ENCODE assay signal across 21 cellular contexts in genomic region chr11:88399171-88399570, GRCh38.
DNase-seq lines count a peak whose midpoint lies in the region; ATAC-seq and TF ChIP-seq lines count a peak whose summit lies in the region.
"Had no signal": no experiment of that assay in that cellular context is flagged by ENCODE, and none has a peak within 500 bp of the region (broad histone marks: within the 10 kb centered on the region; RNA-seq: fewer than 3 reads in every experiment).

No MANE protein-coding gene starts in this region.

- ATAC-seq in HG03097 (IDR thresholded peaks at IDR 0.05; ENCODE audit: low FRiP score, unreplicated experiment) = no peak
- ATAC-seq: GM23338, Right ventricle myocardium inferior had no signal

- H3F3A ChIP-seq in MM.1S (ENCODE audit: insufficient read depth, low read length) = 0 out of 2 replicates have a peak, but pooled peaks cover 4% of the 10 kb centered on the region

- in situ Hi-C loops in mammary epithelial cell (cut with MboI; ENCODE audit: low sequenced_read_pairs in 2 of 2) = no loop called here

- WGBS in mammary epithelial cell (ENCODE audit: low coverage, missing lambda C conversion rate) = 67% methylated on average over 1 of the region's 1 CpG

- H3K79me2 ChIP-seq in MM.1S (ENCODE audit: low read length) = no peaks in the 10 kb centered on the region
- H3K79me2 ChIP-seq in mammary epithelial cell (ENCODE audit: insufficient read depth, low read length) = no peaks in the 10 kb centered on the region
- H3K79me2 ChIP-seq in osteoblast (ENCODE audit: insufficient read depth, low read length) = no peaks in the 10 kb centered on the region

- H2AFZ ChIP-seq in MM.1S (ENCODE audit: low read length) = no peak overlapping the region
- H2AFZ ChIP-seq in mammary epithelial cell (ENCODE audit: low read depth, low read length) = no peak overlapping the region
- H2AFZ ChIP-seq in osteoblast (ENCODE audit: low read length) = no peak overlapping the region
- H2AFZ ChIP-seq: GM23338 had no signal

- H3K9me3 ChIP-seq in BLaER1 treated with 17β-estradiol and CSF1 and Interleukin-3, amounts not matched to agents 10 nM and 100 nM (replicated peaks in 1 of 11) = no peaks in the 10 kb centered on the region
- no peaks in the 10 kb centered on the region for H3K9me3 ChIP-seq in MM.1S (replicated peaks; ENCODE audit: insufficient read depth, low read length)
- no peaks in the 10 kb centered on the region for H3K9me3 ChIP-seq in mammary epithelial cell (replicated peaks; ENCODE audit: insufficient read depth, low read length)
- no peaks in the 10 kb centered on the region for H3K9me3 ChIP-seq in osteoblast (ENCODE audit: low read depth, low read length)
- H3K9me3 ChIP-seq: Caco-2, HAP-1, SJSA1 had no signal

- no TSS peak for BruUV-seq in mammary epithelial cell (replicated peaks; lab: Mats Ljungman, UMichigan)

- H3K4me1 ChIP-seq in BLaER1 treated with 17β-estradiol and CSF1 and Interleukin-3, amounts not matched to agents 10 nM and 100 nM = peaks cover 30 to 55% (median 42%) of the 10 kb centered on the region in 10 experiments
- peaks cover 12% of the 10 kb centered on the region for H3K4me1 ChIP-seq in MM.1S (ENCODE audit: low read length)
- H3K4me1 ChIP-seq in mammary epithelial cell (ENCODE audit: insufficient read depth, low read length) = peaks cover 18% of the 10 kb centered on the region
- H3K4me1 ChIP-seq in osteoblast (ENCODE audit: insufficient read depth, low read length) = peaks cover 28% of the 10 kb centered on the region
- H3K4me1 ChIP-seq: HAP-1 had no signal

- no peaks in the 10 kb centered on the region for H3K9me2 ChIP-seq in MM.1S (replicated peaks; ENCODE audit: insufficient read depth, low read length)

- H3K27me3 ChIP-seq in BLaER1 treated with 17β-estradiol and CSF1 and Interleukin-3, amounts not matched to agents 10 nM and 100 nM = no peaks in the 10 kb centered on the region
- H3K27me3 ChIP-seq in MM.1S (replicated peaks; ENCODE audit: insufficient read depth, low read length) = no peaks in the 10 kb centered on the region
- no peaks in the 10 kb centered on the region for H3K27me3 ChIP-seq in mammary epithelial cell (ENCODE audit: insufficient read depth, low read length)
- no peaks in the 10 kb centered on the region for H3K27me3 ChIP-seq in osteoblast (ENCODE audit: insufficient read depth, low read length)
- H3K27me3 ChIP-seq: SJSA1 had no signal

- no peaks in the 10 kb centered on the region for H4K20me1 ChIP-seq in BLaER1 treated with 17β-estradiol and CSF1 and Interleukin-3, amounts not matched to agents 10 nM and 100 nM
- H4K20me1 ChIP-seq in MM.1S (ENCODE audit: insufficient read depth, low read length) = no peaks in the 10 kb centered on the region
- no peaks in the 10 kb centered on the region for H4K20me1 ChIP-seq in mammary epithelial cell (ENCODE audit: insufficient read depth, low read length)
- no peaks in the 10 kb centered on the region for H4K20me1 ChIP-seq in osteoblast (ENCODE audit: insufficient read depth, low read length)

- TF ChIP-seq CTCF in MM.1S (IDR thresholded peaks at IDR 0.05; ENCODE audit: low read length) (no peak), mammary epithelial cell (conservative IDR thresholded peaks at IDR 0.05 in 1 of 2, IDR thresholded peaks at IDR 0.05 in 1 of 2; ENCODE audit: extremely low read depth in 1 of 2, insufficient read depth in 1 of 2, low read depth in 1 of 2, low read length in 2 of 2) (no peak), osteoblast (IDR thresholded peaks at IDR 0.05; ENCODE audit: extremely low read depth, low read depth, low read length) (no peak)

- H3K36me3 ChIP-seq in BLaER1 treated with 17β-estradiol and CSF1 and Interleukin-3, amounts not matched to agents 10 nM and 100 nM = no peaks in the 10 kb centered on the region
- H3K36me3 ChIP-seq in MM.1S (replicated peaks; ENCODE audit: insufficient read depth, low read length) (no peaks in the 10 kb centered on the region), mammary epithelial cell (ENCODE audit: insufficient read depth, low read length) (no peaks in the 10 kb centered on the region), osteoblast (ENCODE audit: insufficient read depth, low read length) (no peaks in the 10 kb centered on the region)
- H3K36me3 ChIP-seq: HAP-1, SJSA1 had no signal

- peak overlapping the region in 10 of 11 experiments; percentile 47 to 81 (median 65); a peak in 17 of 22 replicates for H3K4me2 ChIP-seq in BLaER1 treated with 17β-estradiol and CSF1 and Interleukin-3, amounts not matched to agents 10 nM and 100 nM
- peak overlapping the region; percentile 44; the same call in 1 of the 2 replicates for H3K4me2 ChIP-seq in MM.1S (ENCODE audit: low read depth, low read length)
- no peak overlapping the region for H3K4me2 ChIP-seq in mammary epithelial cell (ENCODE audit: insufficient read depth, low read depth, low read length)
- no peak overlapping the region for H3K4me2 ChIP-seq in osteoblast (ENCODE audit: insufficient read depth, low read length)
- H3K4me2 ChIP-seq: GM23338 had no signal

- no peak overlapping the region; a peak in 1 of 20 replicates for H3K4me3 ChIP-seq in BLaER1 treated with 17β-estradiol and CSF1 and Interleukin-3, amounts not matched to agents 10 nM and 100 nM
- H3K4me3 ChIP-seq in MM.1S (ENCODE audit: low read length) (no peak overlapping the region), mammary epithelial cell (replicated peaks in 1 of 3; ENCODE audit: insufficient read depth in 1 of 3, low read depth in 2 of 3, low read length in 3 of 3) (no peak overlapping the region), osteoblast (ENCODE audit: insufficient read depth, low read length) (no peak overlapping the region)
- H3K4me3 ChIP-seq: GM23338, HAP-1, SJSA1 had no signal

- DNase-seq in MM.1S (no peak), mammary epithelial cell (no peak), osteoblast (ENCODE audit: insufficient read length, low spot score, missing footprints) (peak; percentile 18), inferior parietal cortex (ENCODE audit: extremely low spot score) (no peak), UCSD-AML1 (lab: John Stamatoyannopoulos, UW; ENCODE audit: unreplicated experiment) (no peak)
- DNase-seq: AML-193, Caco-2, DMS 273 treated with DMSO at 0.1 percent for 48 hours, DMS79 treated with DMSO at 0.1 percent for 48 hours, KBM-7, NCI-H1092 treated with DMSO at 0.1 percent for 48 hours, NCI-H1436 treated with DMSO at 0.1 percent for 48 hours, NCI-H1930, NCI-H510A treated with DMSO at 0.1 percent for 48 hours, NCI-H774 had no signal

- CTCF ChIA-PET in mammary epithelial cell (lab: Charles Lee; ENCODE audit: low non-redundant PET) = no interaction called here

- intact Hi-C loops in mammary epithelial cell (cut with micrococcal nuclease) = no loop called here

- dilution Hi-C loops in mammary epithelial cell (cut with HindIII; ENCODE audit: low sequenced_read_pairs) = no loop called here

- peak overlapping the region in 7 of 11 experiments; percentile 1 to 53 (median 20); a peak in 5 of 22 replicates for H3K27ac ChIP-seq in BLaER1 treated with 17β-estradiol and CSF1 and Interleukin-3, amounts not matched to agents 10 nM and 100 nM
- H3K27ac ChIP-seq in MM.1S (ENCODE audit: low read length) = no peak overlapping the region
- H3K27ac ChIP-seq in mammary epithelial cell (ENCODE audit: insufficient read depth, low read depth, low read length) = peak overlapping the region; percentile 82
- no peak overlapping the region for H3K27ac ChIP-seq in osteoblast (ENCODE audit: low read depth, low read length)
- H3K27ac ChIP-seq: SJSA1 had no signal

- no peak overlapping the region; a peak in 1 of 22 replicates for H3K9ac ChIP-seq in BLaER1 treated with 17β-estradiol and CSF1 and Interleukin-3, amounts not matched to agents 10 nM and 100 nM
- no peak overlapping the region for H3K9ac ChIP-seq in MM.1S (ENCODE audit: low read length)
- no peak overlapping the region for H3K9ac ChIP-seq in mammary epithelial cell (ENCODE audit: insufficient read depth, low read length)

Comparison
In these comparisons a context has a peak if more than half of its experiments do, and no peak if none do; other contexts are left out.
1. H3K27ac ChIP-seq: peak in BLaER1 treated with 17β-estradiol and CSF1 and Interleukin-3, amounts not matched to agents 10 nM and 100 nM (7 of 11) and mammary epithelial cell (single experiment); none in MM.1S (single experiment) and osteoblast (single experiment).
2. H3K4me2 ChIP-seq: peak in BLaER1 treated with 17β-estradiol and CSF1 and Interleukin-3, amounts not matched to agents 10 nM and 100 nM (10 of 11) and MM.1S (single experiment); none in mammary epithelial cell (single experiment) and osteoblast (single experiment).